ENCODE assay signal across 2 cellular contexts in the genomic region with DNA sequence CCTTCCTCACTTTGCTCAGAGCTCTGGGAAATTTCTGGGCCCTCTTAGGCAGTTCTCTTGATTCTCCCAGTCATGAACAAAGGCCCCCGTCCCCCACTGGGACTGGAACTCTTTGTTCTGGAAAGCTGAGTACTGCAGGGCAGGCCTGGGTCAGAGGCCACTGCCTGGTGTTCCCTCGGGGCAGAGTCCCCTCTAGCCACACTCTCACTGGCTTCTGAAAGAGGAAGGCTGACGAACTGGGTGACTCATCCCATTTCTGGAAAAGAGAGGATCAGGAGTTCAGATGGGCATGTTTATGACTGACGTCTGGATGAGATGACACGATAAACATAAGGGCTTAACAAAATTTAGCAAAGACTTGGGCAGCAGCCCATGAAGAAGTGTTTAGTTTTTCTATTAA.
TF ChIP-seq lines count a peak whose summit lies in the region.

No MANE protein-coding gene starts in this region.

TF ChIP-seq in A549, 52 proteins besides CTCF, POLR2A, EP300 and RAD21 (continued from another document):
- TF ChIP-seq, protein P1, sequence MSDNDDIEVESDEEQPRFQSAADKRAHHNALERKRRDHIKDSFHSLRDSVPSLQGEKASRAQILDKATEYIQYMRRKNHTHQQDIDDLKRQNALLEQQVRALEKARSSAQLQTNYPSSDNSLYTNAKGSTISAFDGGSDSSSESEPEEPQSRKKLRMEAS (IDR thresholded peaks at IDR 0.05) = peak; percentile 61
- TF ChIP-seq KDM1A (IDR thresholded peaks at IDR 0.05; ENCODE audit: low read depth) = no peak
- TF ChIP-seq FOXS1 (CRISPR knock-in tag; IDR thresholded peaks at IDR 0.05) = no peak
- no peak for TF ChIP-seq BHLHE40 (IDR thresholded peaks at IDR 0.05; ENCODE audit: low read depth, low read length)
- TF ChIP-seq CBX8 (IDR thresholded peaks at IDR 0.05) = no peak
- no peak for TF ChIP-seq ZC3H11A (IDR thresholded peaks at IDR 0.05)
- TF ChIP-seq FOSL2 (IDR thresholded peaks at IDR 0.05) = peak; percentile 78
- peak; percentile 97 for TF ChIP-seq FOSL2 (CRISPR knock-in tag; IDR thresholded peaks at IDR 0.05)
- no peak for TF ChIP-seq EHMT2 (IDR thresholded peaks at IDR 0.05; ENCODE audit: low read depth)

TF ChIP-seq in K562, 482 proteins besides CTCF, POLR2A, EP300 and RAD21 (continued from another document and continues in another):
- TF ChIP-seq, protein P2, sequence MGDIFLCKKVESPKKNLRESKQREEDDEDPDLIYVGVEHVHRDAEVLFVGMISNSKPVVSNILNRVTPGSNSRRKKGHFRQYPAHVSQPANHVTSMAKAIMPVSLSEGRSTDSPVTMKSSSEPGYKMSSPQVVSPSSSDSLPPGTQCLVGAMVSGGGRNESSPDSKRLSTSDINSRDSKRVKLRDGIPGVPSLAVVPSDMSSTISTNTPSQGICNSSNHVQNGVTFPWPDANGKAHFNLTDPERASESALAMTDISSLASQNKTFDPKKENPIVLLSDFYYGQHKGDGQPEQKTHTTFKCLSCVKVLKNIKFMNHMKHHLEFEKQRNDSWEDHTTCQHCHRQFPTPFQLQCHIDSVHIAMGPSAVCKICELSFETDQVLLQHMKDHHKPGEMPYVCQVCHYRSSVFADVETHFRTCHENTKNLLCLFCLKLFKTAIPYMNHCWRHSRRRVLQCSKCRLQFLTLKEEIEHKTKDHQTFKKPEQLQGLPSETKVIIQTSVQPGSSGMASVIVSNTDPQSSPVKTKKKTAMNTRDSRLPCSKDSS (IDR thresholded peaks at IDR 0.05; ENCODE audit: low read depth, partially characterized antibody) = no peak
- no peak for TF ChIP-seq RBM14 (IDR thresholded peaks at IDR 0.05; ENCODE audit: borderline replicate concordance, insufficient read depth, low read depth, low read length)
- TF ChIP-seq RUNX1 (IDR thresholded peaks at IDR 0.05; ENCODE audit: low read depth) = no peak
- TF ChIP-seq ETV6 (IDR thresholded peaks at IDR 0.05; ENCODE audit: borderline replicate concordance in 1 of 2, low read depth in 2 of 2, low read length in 1 of 2) = no peak
- TF ChIP-seq ETV6 (CRISPR knock-in tag; IDR thresholded peaks at IDR 0.05; ENCODE audit: borderline replicate concordance) = no peak
- TF ChIP-seq RNF2 (IDR thresholded peaks at IDR 0.05) = no peak
- no peak for TF ChIP-seq ZNF274 (IDR thresholded peaks at IDR 0.05; ENCODE audit: borderline replicate concordance, low read depth, low read length)
- TF ChIP-seq, protein P3, sequence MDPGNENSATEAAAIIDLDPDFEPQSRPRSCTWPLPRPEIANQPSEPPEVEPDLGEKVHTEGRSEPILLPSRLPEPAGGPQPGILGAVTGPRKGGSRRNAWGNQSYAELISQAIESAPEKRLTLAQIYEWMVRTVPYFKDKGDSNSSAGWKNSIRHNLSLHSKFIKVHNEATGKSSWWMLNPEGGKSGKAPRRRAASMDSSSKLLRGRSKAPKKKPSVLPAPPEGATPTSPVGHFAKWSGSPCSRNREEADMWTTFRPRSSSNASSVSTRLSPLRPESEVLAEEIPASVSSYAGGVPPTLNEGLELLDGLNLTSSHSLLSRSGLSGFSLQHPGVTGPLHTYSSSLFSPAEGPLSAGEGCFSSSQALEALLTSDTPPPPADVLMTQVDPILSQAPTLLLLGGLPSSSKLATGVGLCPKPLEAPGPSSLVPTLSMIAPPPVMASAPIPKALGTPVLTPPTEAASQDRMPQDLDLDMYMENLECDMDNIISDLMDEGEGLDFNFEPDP (CRISPR knock-in tag; IDR thresholded peaks at IDR 0.05) = no peak
- TF ChIP-seq FOXJ2 (tag; IDR thresholded peaks at IDR 0.05) = no peak
- no peak for TF ChIP-seq CHD2 (IDR thresholded peaks at IDR 0.05; ENCODE audit: low read depth, low read length)
- TF ChIP-seq, protein P4, sequence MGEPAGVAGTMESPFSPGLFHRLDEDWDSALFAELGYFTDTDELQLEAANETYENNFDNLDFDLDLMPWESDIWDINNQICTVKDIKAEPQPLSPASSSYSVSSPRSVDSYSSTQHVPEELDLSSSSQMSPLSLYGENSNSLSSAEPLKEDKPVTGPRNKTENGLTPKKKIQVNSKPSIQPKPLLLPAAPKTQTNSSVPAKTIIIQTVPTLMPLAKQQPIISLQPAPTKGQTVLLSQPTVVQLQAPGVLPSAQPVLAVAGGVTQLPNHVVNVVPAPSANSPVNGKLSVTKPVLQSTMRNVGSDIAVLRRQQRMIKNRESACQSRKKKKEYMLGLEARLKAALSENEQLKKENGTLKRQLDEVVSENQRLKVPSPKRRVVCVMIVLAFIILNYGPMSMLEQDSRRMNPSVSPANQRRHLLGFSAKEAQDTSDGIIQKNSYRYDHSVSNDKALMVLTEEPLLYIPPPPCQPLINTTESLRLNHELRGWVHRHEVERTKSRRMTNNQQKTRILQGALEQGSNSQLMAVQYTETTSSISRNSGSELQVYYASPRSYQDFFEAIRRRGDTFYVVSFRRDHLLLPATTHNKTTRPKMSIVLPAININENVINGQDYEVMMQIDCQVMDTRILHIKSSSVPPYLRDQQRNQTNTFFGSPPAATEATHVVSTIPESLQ (CRISPR knock-in tag; IDR thresholded peaks at IDR 0.05) = no peak
- no peak for TF ChIP-seq ZFP30 (CRISPR knock-in tag; IDR thresholded peaks at IDR 0.05; ENCODE audit: borderline replicate concordance)
- no peak for TF ChIP-seq KLF6 (CRISPR knock-in tag; IDR thresholded peaks at IDR 0.05; ENCODE audit: borderline replicate concordance)
- no peak for TF ChIP-seq EGR1 (conservative IDR thresholded peaks at IDR 0.05)
- TF ChIP-seq ZBTB7A (IDR thresholded peaks at IDR 0.05; ENCODE audit: borderline replicate concordance, control insufficient read depth, low read depth, low read length) = no peak
- TF ChIP-seq RBM39 (optimal IDR thresholded peaks at IDR 0.05; ENCODE audit: low read depth, low read length) = no peak
- no peak for TF ChIP-seq PTTG1 (tag; IDR thresholded peaks at IDR 0.05; ENCODE audit: low read depth)
- TF ChIP-seq SAFB2 (IDR thresholded peaks at IDR 0.05; ENCODE audit: borderline replicate concordance, low read depth, low read length, severe bottlenecking) = no peak
- TF ChIP-seq, protein P5, sequence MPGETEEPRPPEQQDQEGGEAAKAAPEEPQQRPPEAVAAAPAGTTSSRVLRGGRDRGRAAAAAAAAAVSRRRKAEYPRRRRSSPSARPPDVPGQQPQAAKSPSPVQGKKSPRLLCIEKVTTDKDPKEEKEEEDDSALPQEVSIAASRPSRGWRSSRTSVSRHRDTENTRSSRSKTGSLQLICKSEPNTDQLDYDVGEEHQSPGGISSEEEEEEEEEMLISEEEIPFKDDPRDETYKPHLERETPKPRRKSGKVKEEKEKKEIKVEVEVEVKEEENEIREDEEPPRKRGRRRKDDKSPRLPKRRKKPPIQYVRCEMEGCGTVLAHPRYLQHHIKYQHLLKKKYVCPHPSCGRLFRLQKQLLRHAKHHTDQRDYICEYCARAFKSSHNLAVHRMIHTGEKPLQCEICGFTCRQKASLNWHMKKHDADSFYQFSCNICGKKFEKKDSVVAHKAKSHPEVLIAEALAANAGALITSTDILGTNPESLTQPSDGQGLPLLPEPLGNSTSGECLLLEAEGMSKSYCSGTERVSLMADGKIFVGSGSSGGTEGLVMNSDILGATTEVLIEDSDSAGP (CRISPR knock-in tag; IDR thresholded peaks at IDR 0.05) = no peak
- TF ChIP-seq SMARCA4 (IDR thresholded peaks at IDR 0.05) = peak; percentile 39; the same call in 1 of the 2 replicates
- no peak for TF ChIP-seq BMI1 (IDR thresholded peaks at IDR 0.05; ENCODE audit: low read length)
- TF ChIP-seq, protein P6, sequence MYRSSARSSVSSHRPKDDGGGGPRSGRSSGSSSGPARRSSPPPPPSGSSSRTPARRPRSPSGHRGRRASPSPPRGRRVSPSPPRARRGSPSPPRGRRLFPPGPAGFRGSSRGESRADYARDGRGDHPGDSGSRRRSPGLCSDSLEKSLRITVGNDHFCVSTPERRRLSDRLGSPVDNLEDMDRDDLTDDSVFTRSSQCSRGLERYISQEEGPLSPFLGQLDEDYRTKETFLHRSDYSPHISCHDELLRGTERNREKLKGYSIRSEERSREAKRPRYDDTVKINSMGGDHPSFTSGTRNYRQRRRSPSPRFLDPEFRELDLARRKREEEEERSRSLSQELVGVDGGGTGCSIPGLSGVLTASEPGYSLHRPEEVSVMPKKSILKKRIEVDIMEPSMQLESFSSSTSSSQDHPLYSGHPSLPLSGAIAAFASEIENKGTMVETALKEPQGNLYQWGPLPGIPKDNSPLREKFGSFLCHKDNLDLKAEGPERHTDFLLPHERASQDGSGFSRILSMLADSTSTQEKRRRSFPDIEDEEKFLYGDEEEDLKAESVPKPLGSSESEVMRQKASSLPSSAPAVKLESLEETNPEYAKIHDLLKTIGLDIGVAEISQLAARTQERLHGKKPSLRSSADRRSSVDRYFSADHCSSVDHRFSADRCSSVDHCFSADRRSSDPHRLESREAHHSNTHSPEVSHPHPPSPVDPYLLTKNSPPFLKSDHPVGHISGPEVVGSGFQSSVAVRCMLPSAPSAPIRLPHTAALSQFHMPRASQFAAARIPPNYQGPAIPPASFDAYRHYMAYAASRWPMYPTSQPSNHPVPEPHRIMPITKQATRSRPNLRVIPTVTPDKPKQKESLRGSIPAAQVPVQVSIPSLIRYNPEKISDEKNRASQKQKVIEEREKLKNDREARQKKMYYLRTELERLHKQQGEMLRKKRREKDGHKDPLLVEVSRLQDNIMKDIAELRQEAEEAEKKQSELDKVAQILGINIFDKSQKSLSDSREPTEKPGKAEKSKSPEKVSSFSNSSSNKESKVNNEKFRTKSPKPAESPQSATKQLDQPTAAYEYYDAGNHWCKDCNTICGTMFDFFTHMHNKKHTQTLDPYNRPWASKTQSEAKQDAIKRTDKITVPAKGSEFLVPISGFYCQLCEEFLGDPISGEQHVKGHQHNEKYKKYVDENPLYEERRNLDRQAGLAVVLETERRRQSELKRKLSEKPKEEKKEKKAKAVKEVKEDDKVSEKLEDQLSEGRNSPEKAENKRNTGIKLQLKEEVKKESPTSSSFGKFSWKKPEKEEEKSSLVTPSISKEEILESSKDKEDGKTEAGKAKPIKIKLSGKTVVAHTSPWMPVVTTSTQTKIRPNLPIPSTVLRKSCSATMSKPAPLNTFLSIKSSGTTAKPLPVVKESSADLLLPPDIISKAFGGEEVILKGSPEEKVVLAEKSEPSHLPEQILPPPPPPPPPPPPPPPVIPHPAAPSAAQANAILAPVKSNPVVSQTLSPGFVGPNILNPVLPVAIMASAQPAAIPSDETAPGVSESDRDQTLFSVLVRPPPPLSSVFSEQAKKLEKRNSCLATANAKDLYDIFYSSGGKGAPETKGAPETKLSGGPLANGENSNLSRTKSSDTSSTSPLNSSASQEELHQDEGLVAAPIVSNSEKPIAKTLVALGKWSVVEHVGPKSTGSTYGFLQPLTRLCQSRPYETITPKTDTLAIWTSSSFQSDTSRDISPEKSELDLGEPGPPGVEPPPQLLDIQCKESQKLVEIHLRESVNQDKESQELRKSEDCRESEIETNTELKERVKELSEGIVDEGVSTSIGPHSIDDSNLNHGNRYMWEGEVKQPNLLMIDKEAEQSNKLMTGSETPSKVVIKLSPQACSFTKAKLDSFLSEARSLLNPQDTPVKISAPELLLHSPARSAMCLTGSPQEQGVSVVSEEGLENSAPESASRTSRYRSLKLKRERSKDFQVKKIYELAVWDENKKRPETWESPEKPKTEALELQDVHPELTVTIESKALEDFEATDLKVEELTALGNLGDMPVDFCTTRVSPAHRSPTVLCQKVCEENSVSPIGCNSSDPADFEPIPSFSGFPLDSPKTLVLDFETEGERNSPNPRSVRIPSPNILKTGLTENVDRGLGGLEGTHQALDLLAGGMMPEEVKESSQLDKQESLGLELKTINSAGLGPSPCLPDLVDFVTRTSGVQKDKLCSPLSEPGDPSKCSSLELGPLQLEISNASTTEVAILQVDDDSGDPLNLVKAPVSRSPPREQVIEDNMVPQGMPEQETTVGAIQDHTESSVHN (IDR thresholded peaks at IDR 0.05; ENCODE audit: borderline replicate concordance in 1 of 2, low read depth in 1 of 2) = no peak
- TF ChIP-seq ZSCAN32 (CRISPR knock-in tag; IDR thresholded peaks at IDR 0.05) = no peak
- TF ChIP-seq PCBP2 (IDR thresholded peaks at IDR 0.05; ENCODE audit: low read depth, low read length, poor library complexity, severe bottlenecking) = no peak
- TF ChIP-seq, protein P7, sequence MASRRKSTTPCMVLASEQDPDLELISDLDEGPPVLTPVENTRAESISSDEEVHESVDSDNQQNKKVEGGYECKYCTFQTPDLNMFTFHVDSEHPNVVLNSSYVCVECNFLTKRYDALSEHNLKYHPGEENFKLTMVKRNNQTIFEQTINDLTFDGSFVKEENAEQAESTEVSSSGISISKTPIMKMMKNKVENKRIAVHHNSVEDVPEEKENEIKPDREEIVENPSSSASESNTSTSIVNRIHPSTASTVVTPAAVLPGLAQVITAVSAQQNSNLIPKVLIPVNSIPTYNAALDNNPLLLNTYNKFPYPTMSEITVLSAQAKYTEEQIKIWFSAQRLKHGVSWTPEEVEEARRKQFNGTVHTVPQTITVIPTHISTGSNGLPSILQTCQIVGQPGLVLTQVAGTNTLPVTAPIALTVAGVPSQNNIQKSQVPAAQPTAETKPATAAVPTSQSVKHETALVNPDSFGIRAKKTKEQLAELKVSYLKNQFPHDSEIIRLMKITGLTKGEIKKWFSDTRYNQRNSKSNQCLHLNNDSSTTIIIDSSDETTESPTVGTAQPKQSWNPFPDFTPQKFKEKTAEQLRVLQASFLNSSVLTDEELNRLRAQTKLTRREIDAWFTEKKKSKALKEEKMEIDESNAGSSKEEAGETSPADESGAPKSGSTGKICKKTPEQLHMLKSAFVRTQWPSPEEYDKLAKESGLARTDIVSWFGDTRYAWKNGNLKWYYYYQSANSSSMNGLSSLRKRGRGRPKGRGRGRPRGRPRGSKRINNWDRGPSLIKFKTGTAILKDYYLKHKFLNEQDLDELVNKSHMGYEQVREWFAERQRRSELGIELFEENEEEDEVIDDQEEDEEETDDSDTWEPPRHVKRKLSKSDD (conservative IDR thresholded peaks at IDR 0.05; ENCODE audit: low read length) = no peak
- no peak for TF ChIP-seq THRAP3 (IDR thresholded peaks at IDR 0.05; ENCODE audit: borderline replicate concordance)
- TF ChIP-seq, protein P8, sequence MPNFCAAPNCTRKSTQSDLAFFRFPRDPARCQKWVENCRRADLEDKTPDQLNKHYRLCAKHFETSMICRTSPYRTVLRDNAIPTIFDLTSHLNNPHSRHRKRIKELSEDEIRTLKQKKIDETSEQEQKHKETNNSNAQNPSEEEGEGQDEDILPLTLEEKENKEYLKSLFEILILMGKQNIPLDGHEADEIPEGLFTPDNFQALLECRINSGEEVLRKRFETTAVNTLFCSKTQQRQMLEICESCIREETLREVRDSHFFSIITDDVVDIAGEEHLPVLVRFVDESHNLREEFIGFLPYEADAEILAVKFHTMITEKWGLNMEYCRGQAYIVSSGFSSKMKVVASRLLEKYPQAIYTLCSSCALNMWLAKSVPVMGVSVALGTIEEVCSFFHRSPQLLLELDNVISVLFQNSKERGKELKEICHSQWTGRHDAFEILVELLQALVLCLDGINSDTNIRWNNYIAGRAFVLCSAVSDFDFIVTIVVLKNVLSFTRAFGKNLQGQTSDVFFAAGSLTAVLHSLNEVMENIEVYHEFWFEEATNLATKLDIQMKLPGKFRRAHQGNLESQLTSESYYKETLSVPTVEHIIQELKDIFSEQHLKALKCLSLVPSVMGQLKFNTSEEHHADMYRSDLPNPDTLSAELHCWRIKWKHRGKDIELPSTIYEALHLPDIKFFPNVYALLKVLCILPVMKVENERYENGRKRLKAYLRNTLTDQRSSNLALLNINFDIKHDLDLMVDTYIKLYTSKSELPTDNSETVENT (CRISPR knock-in tag; IDR thresholded peaks at IDR 0.05) = no peak
- no peak for TF ChIP-seq ZNF24 (IDR thresholded peaks at IDR 0.05)
